In the genomic region with DNA sequence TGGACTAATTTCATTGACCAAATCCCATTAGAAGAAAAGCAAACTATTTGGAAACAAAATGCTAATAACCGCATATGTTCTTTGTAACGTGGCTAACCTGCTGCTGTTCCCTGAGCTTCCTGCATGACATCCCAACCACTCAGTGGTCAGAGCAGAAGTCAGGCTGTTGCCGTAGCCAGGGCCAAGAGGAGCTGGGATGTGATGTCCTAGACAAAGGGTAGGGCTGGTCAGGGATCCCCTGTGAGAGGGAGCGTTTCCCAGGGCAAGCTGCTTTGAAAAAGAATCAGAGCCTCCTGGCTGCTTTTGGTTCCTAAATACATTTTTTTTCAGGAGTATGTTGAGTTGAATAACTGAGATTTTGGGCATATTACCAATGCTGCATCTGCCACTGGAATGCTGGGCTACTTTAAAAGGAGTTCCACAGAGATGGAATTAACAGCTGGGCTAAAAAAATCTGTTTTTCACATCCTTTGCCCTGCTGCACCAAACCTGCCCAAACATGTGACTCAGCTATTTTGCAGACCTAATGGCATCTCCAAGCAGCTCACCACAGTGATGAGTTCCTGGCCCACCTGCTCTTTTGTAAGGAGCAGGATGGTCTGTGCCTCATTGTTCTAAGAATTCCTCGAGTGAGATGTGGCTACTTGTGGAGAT, we compare ENCODE assay signal across 1 cellular context.
TF ChIP-seq lines count a peak whose summit lies in the region.

No MANE protein-coding gene starts in this region.

TF ChIP-seq in K562, 482 proteins besides CTCF, POLR2A, EP300 and RAD21 (continued from another document):
- no peak for TF ChIP-seq CLOCK (CRISPR knock-in tag; IDR thresholded peaks at IDR 0.05; ENCODE audit: borderline replicate concordance)
- no peak for TF ChIP-seq NKRF (IDR thresholded peaks at IDR 0.05; ENCODE audit: borderline replicate concordance)
- TF ChIP-seq THRAP3 (IDR thresholded peaks at IDR 0.05; ENCODE audit: borderline replicate concordance) = no peak
- TF ChIP-seq CXXC5 (CRISPR knock-in tag; IDR thresholded peaks at IDR 0.05) = no peak
- TF ChIP-seq ZNF263 (CRISPR knock-in tag; IDR thresholded peaks at IDR 0.05; ENCODE audit: borderline replicate concordance) = no peak
- no peak for TF ChIP-seq ELK1 (CRISPR knock-in tag; IDR thresholded peaks at IDR 0.05)
- TF ChIP-seq U2AF1 (optimal IDR thresholded peaks at IDR 0.05; ENCODE audit: low read depth, low read length) = no peak
- peak; percentile 65 for TF ChIP-seq MAFG (tag; conservative IDR thresholded peaks at IDR 0.05)
- TF ChIP-seq, protein P1, sequence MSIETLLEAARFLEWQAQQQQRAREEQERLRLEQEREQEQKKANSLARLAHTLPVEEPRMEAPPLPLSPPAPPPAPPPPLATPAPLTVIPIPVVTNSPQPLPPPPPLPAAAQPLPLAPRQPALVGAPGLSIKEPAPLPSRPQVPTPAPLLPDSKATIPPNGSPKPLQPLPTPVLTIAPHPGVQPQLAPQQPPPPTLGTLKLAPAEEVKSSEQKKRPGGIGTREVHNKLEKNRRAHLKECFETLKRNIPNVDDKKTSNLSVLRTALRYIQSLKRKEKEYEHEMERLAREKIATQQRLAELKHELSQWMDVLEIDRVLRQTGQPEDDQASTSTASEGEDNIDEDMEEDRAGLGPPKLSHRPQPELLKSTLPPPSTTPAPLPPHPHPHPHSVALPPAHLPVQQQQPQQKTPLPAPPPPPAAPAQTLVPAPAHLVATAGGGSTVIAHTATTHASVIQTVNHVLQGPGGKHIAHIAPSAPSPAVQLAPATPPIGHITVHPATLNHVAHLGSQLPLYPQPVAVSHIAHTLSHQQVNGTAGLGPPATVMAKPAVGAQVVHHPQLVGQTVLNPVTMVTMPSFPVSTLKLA (conservative IDR thresholded peaks at IDR 0.05) = no peak
- no peak for TF ChIP-seq JUND (IDR thresholded peaks at IDR 0.05; ENCODE audit: borderline replicate concordance, low read depth, low read length)
- TF ChIP-seq JUND (tag; IDR thresholded peaks at IDR 0.05; ENCODE audit: borderline replicate concordance, low read depth, low read length) = no peak
- no peak for TF ChIP-seq ZNF695 (CRISPR knock-in tag; IDR thresholded peaks at IDR 0.05)
- no peak for TF ChIP-seq HMGN3 (IDR thresholded peaks at IDR 0.05; ENCODE audit: borderline replicate concordance, extremely low read depth, insufficient read length, low read depth, low read length)
- TF ChIP-seq, protein P2, sequence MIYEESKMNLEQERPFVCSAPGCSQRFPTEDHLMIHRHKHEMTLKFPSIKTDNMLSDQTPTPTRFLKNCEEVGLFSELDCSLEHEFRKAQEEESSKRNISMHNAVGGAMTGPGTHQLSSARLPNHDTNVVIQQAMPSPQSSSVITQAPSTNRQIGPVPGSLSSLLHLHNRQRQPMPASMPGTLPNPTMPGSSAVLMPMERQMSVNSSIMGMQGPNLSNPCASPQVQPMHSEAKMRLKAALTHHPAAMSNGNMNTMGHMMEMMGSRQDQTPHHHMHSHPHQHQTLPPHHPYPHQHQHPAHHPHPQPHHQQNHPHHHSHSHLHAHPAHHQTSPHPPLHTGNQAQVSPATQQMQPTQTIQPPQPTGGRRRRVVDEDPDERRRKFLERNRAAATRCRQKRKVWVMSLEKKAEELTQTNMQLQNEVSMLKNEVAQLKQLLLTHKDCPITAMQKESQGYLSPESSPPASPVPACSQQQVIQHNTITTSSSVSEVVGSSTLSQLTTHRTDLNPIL (CRISPR knock-in tag; IDR thresholded peaks at IDR 0.05) = no peak
- no peak for TF ChIP-seq RBM22 (IDR thresholded peaks at IDR 0.05; ENCODE audit: low read depth, low read length, poor library complexity, severe bottlenecking)
- TF ChIP-seq TGIF2 (CRISPR knock-in tag; IDR thresholded peaks at IDR 0.05) = no peak
- TF ChIP-seq NFE2 (IDR thresholded peaks at IDR 0.05; ENCODE audit: low read depth) = peak; percentile 47; the same call in 1 of the 2 replicates
- TF ChIP-seq NR1H2 (CRISPR knock-in tag; IDR thresholded peaks at IDR 0.05) = no peak
- no peak for TF ChIP-seq CHD4 (IDR thresholded peaks at IDR 0.05; ENCODE audit: insufficient read depth, insufficient replicate concordance, low read depth, low read length, poor library complexity, severe bottlenecking)
- peak; percentile 51 for TF ChIP-seq C11orf30 (IDR thresholded peaks at IDR 0.05; ENCODE audit: low read depth)
- TF ChIP-seq GTF2E2 (tag; IDR thresholded peaks at IDR 0.05) = no peak
- peak; percentile 23; the same call in 1 of the 2 replicates for TF ChIP-seq MAFF (IDR thresholded peaks at IDR 0.05; ENCODE audit: low read length)
- TF ChIP-seq HDAC6 (IDR thresholded peaks at IDR 0.05; ENCODE audit: low read depth, low read length) = no peak
- no peak for TF ChIP-seq ILF3 (IDR thresholded peaks at IDR 0.05; ENCODE audit: borderline replicate concordance)
- peak; percentile 17; the same call in 1 of the 2 replicates for TF ChIP-seq NFE2L1 (tag; IDR thresholded peaks at IDR 0.05; ENCODE audit: borderline replicate concordance, low read depth)
